Comparison of ENCODE assay signal across 16 cellular contexts in genomic region chr1:220451541-220451940, GRCh38.
DNase-seq lines count a peak whose midpoint lies in the region; ATAC-seq lines count a peak whose summit lies in the region.
"Had no signal": no experiment of that assay in that cellular context is flagged by ENCODE, and none has a peak within 500 bp of the region (broad histone marks: within the 10 kb centered on the region; RNA-seq: fewer than 3 reads in every experiment).

No MANE protein-coding gene starts in this region.

- H3K27me3 Mint-ChIP-seq in T-helper 2 cell treated with Interferon-gamma antibody and Interleukin-4, amounts not matched to agents 5 μg/mL and 100 μg/mL, for 36 hours (ENCODE audit: low read depth): peaks cover 5% of the 10 kb centered on the region

- H3K4me1 Mint-ChIP-seq in T-helper 2 cell treated with Interferon-gamma antibody and Interleukin-4, amounts not matched to agents 5 μg/mL and 100 μg/mL, for 36 hours (ENCODE audit: low read depth): no peaks in the 10 kb centered on the region
- H3K4me1 Mint-ChIP-seq: activated CD4-positive, alpha-beta T cell treated with anti-CD3 and anti-CD28 coated beads, Interleukin-2, amount 10 ng/mL, durations not matched to agents 7 days and 5 days; CD8-positive, alpha-beta memory T cell had no signal

- intact Hi-C loops in sciatic nerve (cut with DNase I): no loop called here

- no peak overlapping the region for H3K27ac Mint-ChIP-seq in T-helper 2 cell treated with Interferon-gamma antibody and Interleukin-4, amounts not matched to agents 5 μg/mL and 100 μg/mL, for 36 hours
- H3K27ac Mint-ChIP-seq: activated CD4-positive, alpha-beta T cell treated with anti-CD3 and anti-CD28 coated beads, Interleukin-2, amount 10 ng/mL, durations not matched to agents 7 days and 5 days had no signal

- H3K9me3 Mint-ChIP-seq in T-helper 2 cell treated with Interferon-gamma antibody and Interleukin-4, amounts not matched to agents 5 μg/mL and 100 μg/mL, for 36 hours: no peaks in the 10 kb centered on the region

- H3K4me3 Mint-ChIP-seq in T-helper 2 cell treated with Interferon-gamma antibody and Interleukin-4, amounts not matched to agents 5 μg/mL and 100 μg/mL, for 36 hours: no peak overlapping the region
- H3K4me3 Mint-ChIP-seq: activated CD4-positive, alpha-beta T cell treated with anti-CD3 and anti-CD28 coated beads, Interleukin-2, amount 10 ng/mL, durations not matched to agents 7 days and 5 days; CD8-positive, alpha-beta memory T cell had no signal

- DNase-seq in Daoy (ENCODE audit: low read depth) (peak; percentile 13), OCI-M1 (lab: John Stamatoyannopoulos, UW) (peak; percentile 37), iPS-NIHi7 (ENCODE audit: extremely low spot score) (peak; percentile 53), sciatic nerve (ENCODE audit: low spot score) (no peak), 8988T (no peak), NCI-H2081 treated with DMSO at 0.1 percent for 48 hours (lab: John Stamatoyannopoulos, UW) (no peak)
- DNase-seq in T-helper 2 cell treated with Interferon-gamma antibody and Interleukin-4, amounts not matched to agents 5 μg/mL and 100 μg/mL, for 36 hours (ENCODE audit: low spot score): no peak
- DNase-seq: activated CD4-positive, alpha-beta T cell treated with anti-CD3 and anti-CD28 coated beads, Interleukin-2, amount 10 ng/mL, durations not matched to agents 7 days and 5 days; adrenal gland; CD8-positive, alpha-beta memory T cell; KBM-7; NCI-H2029; NCI-H510A; NK-92 treated with Interleukin-12 subunit alpha and Interleukin-12 subunit beta, amount 100 ng/mL, for 24 hours; ovary; stimulated activated CD4-positive, alpha-beta T cell treated with anti-CD3 and anti-CD28 coated beads, Interleukin-4, amount 100 ng/mL, for 4 hours had no signal

- H3K36me3 Mint-ChIP-seq in T-helper 2 cell treated with Interferon-gamma antibody and Interleukin-4, amounts not matched to agents 5 μg/mL and 100 μg/mL, for 36 hours (ENCODE audit: low read depth): no peaks in the 10 kb centered on the region
- H3K36me3 Mint-ChIP-seq: CD8-positive, alpha-beta memory T cell had no signal

- peak; percentile 96 for ATAC-seq in sciatic nerve

Comparison
In these comparisons a context has a peak if more than half of its experiments do, and no peak if none do; other contexts are left out.
1. DNase-seq: peak in Daoy (single experiment), OCI-M1 (single experiment) and iPS-NIHi7 (single experiment); none in sciatic nerve (single experiment), 8988T (single experiment), T-helper 2 cell treated with Interferon-gamma antibody and Interleukin-4, amounts not matched to agents 5 μg/mL and 100 μg/mL, for 36 hours (single experiment) and NCI-H2081 treated with DMSO at 0.1 percent for 48 hours (single experiment).